ENCODE assay signal across 18 cellular contexts in genomic region chr12:66709444-66709773, GRCh38. TPM values are rescaled to one million over a fixed set of nuclear protein-coding genes. Genes with fewer than 3 reads are reported as not detected.
"Had no signal": no experiment of that assay in that cellular context is flagged by ENCODE, and none has a peak within 500 bp of the region (broad histone marks: within the 10 kb centered on the region; RNA-seq: fewer than 3 reads in every experiment).

No MANE protein-coding gene starts in this region.

- H3K27me3 Mint-ChIP-seq: type B pancreatic cell had no signal

- H3K27ac Mint-ChIP-seq: activated T-helper 1 cell treated with anti-CD3 and anti-CD28 coated beads, Interleukin-12 subunit alpha, Interleukin-12 subunit beta, Interleukin-2, Interleukin-4 antibody, amounts not matched to agents 30 ng/mL and 10 ng/mL and 1 ng/mL, durations not matched to agents 14 hours and 24 hours and 36 hours; effector memory CD8-positive, alpha-beta T cell; neural progenitor cell; T-helper 2 cell treated with Interferon-gamma antibody and Interleukin-4, amounts not matched to agents 5 μg/mL and 100 μg/mL, for 36 hours; type B pancreatic cell had no signal

- DNase-seq: activated CD4-positive, alpha-beta T cell treated with anti-CD3 and anti-CD28 coated beads for 4 hours; activated gamma-delta T cell treated with Interleukin-2 at 50 U/mL for 16 hours; amniotic stem cell; effector memory CD8-positive, alpha-beta T cell; esophagus squamous epithelium; heart right ventricle; left ventricle myocardium inferior; mammary epithelial cell; psoas muscle; right lobe of liver; small intestine; stimulated activated CD4-positive, alpha-beta T cell treated with anti-CD3 and anti-CD28 coated beads, Interleukin-15, amount 100 ng/mL, for 24 hours; stimulated activated CD4-positive, alpha-beta T cell treated with anti-CD3 and anti-CD28 coated beads, Interleukin-2, amount 100 ng/mL, for 48 hours; testis had no signal

- H3K4me1 Mint-ChIP-seq: neural progenitor cell had no signal

- H3K27me3 ChIP-seq: esophagus squamous epithelium, heart right ventricle, neural progenitor cell, right lobe of liver, testis had no signal

- H3K4me3 ChIP-seq: esophagus squamous epithelium, heart right ventricle, left ventricle myocardium inferior, neural progenitor cell, psoas muscle, right lobe of liver, testis had no signal

- H3K36me3 ChIP-seq: esophagus squamous epithelium, heart right ventricle, left ventricle myocardium inferior, neural progenitor cell, right lobe of liver had no signal

- H3K9me3 Mint-ChIP-seq: activated T-helper 1 cell treated with anti-CD3 and anti-CD28 coated beads, Interleukin-12 subunit alpha, Interleukin-12 subunit beta, Interleukin-2, Interleukin-4 antibody, amounts not matched to agents 30 ng/mL and 10 ng/mL and 1 ng/mL, durations not matched to agents 14 hours and 24 hours and 36 hours; effector memory CD8-positive, alpha-beta T cell; T-helper 2 cell treated with Interferon-gamma antibody and Interleukin-4, amounts not matched to agents 5 μg/mL and 100 μg/mL, for 36 hours; type B pancreatic cell had no signal

- H3K36me3 Mint-ChIP-seq: neural progenitor cell, type B pancreatic cell had no signal

- H3K4me1 ChIP-seq: heart right ventricle, left ventricle myocardium inferior, psoas muscle, right lobe of liver, testis had no signal

- H3K27ac ChIP-seq: esophagus squamous epithelium, heart right ventricle, left ventricle myocardium inferior, neural progenitor cell, psoas muscle, right lobe of liver, testis had no signal

- H3K4me3 Mint-ChIP-seq: activated T-helper 1 cell treated with anti-CD3 and anti-CD28 coated beads, Interleukin-12 subunit alpha, Interleukin-12 subunit beta, Interleukin-2, Interleukin-4 antibody, amounts not matched to agents 30 ng/mL and 10 ng/mL and 1 ng/mL, durations not matched to agents 14 hours and 24 hours and 36 hours; effector memory CD8-positive, alpha-beta T cell; neural progenitor cell; T-helper 2 cell treated with Interferon-gamma antibody and Interleukin-4, amounts not matched to agents 5 μg/mL and 100 μg/mL, for 36 hours; type B pancreatic cell had no signal

- H3K9me3 ChIP-seq: esophagus squamous epithelium, psoas muscle, right lobe of liver, testis had no signal

- ATAC-seq: effector memory CD8-positive, alpha-beta T cell; heart right ventricle; psoas muscle; right lobe of liver had no signal

RNA-seq across cellular contexts. Expression of gene GRIP1, which starts 30.5 kb away (rescaled TPM):
- total RNA-seq: activated T-helper 1 cell treated with anti-CD3 and anti-CD28 coated beads, Interleukin-12 subunit alpha, Interleukin-12 subunit beta, Interleukin-2, Interleukin-4 antibody, amounts not matched to agents 30 ng/mL and 10 ng/mL and 1 ng/mL, durations not matched to agents 14 hours and 24 hours and 36 hours had no signal
